ENCODE assay signal across 8 cellular contexts in genomic region chr19:24032651-24033050, GRCh38. TPM values are rescaled to one million over a fixed set of nuclear protein-coding genes. Genes with fewer than 3 reads are reported as not detected.
DNase-seq lines count a peak whose midpoint lies in the region; ATAC-seq and TF ChIP-seq lines count a peak whose summit lies in the region.

No MANE protein-coding gene starts in this region.

- no peak for TF ChIP-seq CTCF in liver (IDR thresholded peaks at IDR 0.05; ENCODE audit: low read depth, low read length, missing input control)
- TF ChIP-seq CTCF in thyroid gland (IDR thresholded peaks at IDR 0.05), result no peak

- no peak for TF ChIP-seq RAD21 in liver (IDR thresholded peaks at IDR 0.05)

- H3K36me3 ChIP-seq in liver (ENCODE audit: control insufficient read depth in 4 of 4, insufficient read depth in 3 of 4, low read depth in 1 of 4, low read length in 3 of 4) (peaks cover 0 to 4% (median 0%) of the 10 kb centered on the region in 4 donors), thyroid gland (peaks cover 5 to 7% of the 10 kb centered on the region in 2 donors)

- DNase-seq in activated naive CD4-positive, alpha-beta T cell treated with anti-CD3 and anti-CD28 coated beads, Interleukin-2, amount 10 ng/mL, durations not matched to agents 7 days and 5 days, result no peak
- no peak for DNase-seq in activated naive CD4-positive, alpha-beta T cell (lab: John Stamatoyannopoulos, UW)
- no peak for DNase-seq in activated naive CD8-positive, alpha-beta T cell treated with anti-CD3 and anti-CD28 coated beads, Interleukin-2, amount 10 ng/mL, durations not matched to agents 7 days and 5 days
- DNase-seq in thyroid gland, result peak in 1 of 2 donors; percentile 15
- no peak for DNase-seq in activated gamma-delta T cell (lab: John Stamatoyannopoulos, UW)
- DNase-seq in GOT3 (lab: John Stamatoyannopoulos, UW), result no peak

- H3K4me3 ChIP-seq in liver (ENCODE audit: low read depth in 1 of 3, low read length in 3 of 3), result no peak overlapping the region
- peak overlapping the region in 2 of 3 donors; percentile 53 to 71 for H3K4me3 ChIP-seq in thyroid gland (replicated peaks in 1 of 3)

- H3K4me1 ChIP-seq in liver (ENCODE audit: control insufficient read depth in 4 of 4, insufficient read depth in 4 of 4, low read length in 3 of 4) (peaks cover 2 to 21% (median 12%) of the 10 kb centered on the region in 4 donors), thyroid gland (peaks cover 17 to 32% of the 10 kb centered on the region in 2 donors)

- peaks cover 34% of the 10 kb centered on the region for H3K4me1 Mint-ChIP-seq in activated naive CD4-positive, alpha-beta T cell treated with anti-CD3 and anti-CD28 coated beads, Interleukin-2, amount 10 ng/mL, durations not matched to agents 7 days and 5 days
- H3K4me1 Mint-ChIP-seq in activated naive CD8-positive, alpha-beta T cell treated with anti-CD3 and anti-CD28 coated beads, Interleukin-2, amount 10 ng/mL, durations not matched to agents 7 days and 5 days, result peaks cover 20% of the 10 kb centered on the region

- CTCF ChIA-PET in activated naive CD4-positive, alpha-beta T cell treated with anti-CD3 and anti-CD28 coated beads, Interleukin-2, amount 10 ng/mL, durations not matched to agents 7 days and 5 days (lab: Charles Lee), result interaction anchor here (0.6 to 0.7 kb wide), 2 partner anchors 15 to 274 kb away, joined by 3 to 4 read pairs; partner anchors contain the start of gene ZNF681

- peaks cover 28% of the 10 kb centered on the region for H3K36me3 Mint-ChIP-seq in activated naive CD4-positive, alpha-beta T cell treated with anti-CD3 and anti-CD28 coated beads, Interleukin-2, amount 10 ng/mL, durations not matched to agents 7 days and 5 days
- H3K36me3 Mint-ChIP-seq in activated naive CD8-positive, alpha-beta T cell treated with anti-CD3 and anti-CD28 coated beads, Interleukin-2, amount 10 ng/mL, durations not matched to agents 7 days and 5 days, result peaks cover 22% of the 10 kb centered on the region

- no peaks in the 10 kb centered on the region for H3K27me3 Mint-ChIP-seq in activated naive CD4-positive, alpha-beta T cell treated with anti-CD3 and anti-CD28 coated beads, Interleukin-2, amount 10 ng/mL, durations not matched to agents 7 days and 5 days
- H3K27me3 Mint-ChIP-seq in activated naive CD8-positive, alpha-beta T cell treated with anti-CD3 and anti-CD28 coated beads, Interleukin-2, amount 10 ng/mL, durations not matched to agents 7 days and 5 days, result no peaks in the 10 kb centered on the region

- H3K27me3 ChIP-seq in liver (ENCODE audit: control insufficient read depth in 4 of 4, insufficient read depth in 4 of 4, low read length in 3 of 4) (no peaks in the 10 kb centered on the region), thyroid gland (no peaks in the 10 kb centered on the region)

- H3K9me3 ChIP-seq in liver (ENCODE audit: control insufficient read depth in 4 of 4, low read length in 3 of 4) (no peaks in the 10 kb centered on the region), thyroid gland (no peaks in the 10 kb centered on the region)

- intact Hi-C loops in thyroid gland (cut with DNase I), result no loop called here

- no peak overlapping the region for H3K9ac ChIP-seq in liver (ENCODE audit: low read depth in 1 of 2, low read length in 2 of 2)

- H3K4me3 Mint-ChIP-seq in activated naive CD4-positive, alpha-beta T cell treated with anti-CD3 and anti-CD28 coated beads, Interleukin-2, amount 10 ng/mL, durations not matched to agents 7 days and 5 days, result peak overlapping the region; percentile 98
- peak overlapping the region; percentile 98 for H3K4me3 Mint-ChIP-seq in activated naive CD8-positive, alpha-beta T cell treated with anti-CD3 and anti-CD28 coated beads, Interleukin-2, amount 10 ng/mL, durations not matched to agents 7 days and 5 days

- H3K9me3 Mint-ChIP-seq in activated naive CD4-positive, alpha-beta T cell treated with anti-CD3 and anti-CD28 coated beads, Interleukin-2, amount 10 ng/mL, durations not matched to agents 7 days and 5 days, result peaks cover 14% of the 10 kb centered on the region
- H3K9me3 Mint-ChIP-seq in activated naive CD8-positive, alpha-beta T cell treated with anti-CD3 and anti-CD28 coated beads, Interleukin-2, amount 10 ng/mL, durations not matched to agents 7 days and 5 days, result peaks cover 6% of the 10 kb centered on the region

- H3K27ac ChIP-seq in liver (ENCODE audit: low read depth in 1 of 2, low read length in 2 of 2) (peak overlapping the region; percentile 94 to 100), thyroid gland (peak overlapping the region; percentile 93 to 98 (median 96))

- no peak for ATAC-seq in activated naive CD8-positive, alpha-beta T cell treated with anti-CD3 and anti-CD28 coated beads, Interleukin-2, amount 10 ng/mL, durations not matched to agents 7 days and 5 days (ENCODE audit: low read depth)
- no peak for ATAC-seq in HG02610 (IDR thresholded peaks at IDR 0.05; ENCODE audit: unreplicated experiment)

- WGBS in liver, result 79% methylated on average over 15 of the region's 15 CpGs
- 76 to 77% methylated on average over 15 of the region's 15 CpGs for WGBS in thyroid gland, 2 donors

- POLR2A ChIA-PET in activated naive CD8-positive, alpha-beta T cell treated with anti-CD3 and anti-CD28 coated beads, Interleukin-2, amount 10 ng/mL, durations not matched to agents 7 days and 5 days (lab: Charles Lee), result interaction anchor here (0.7 to 2.8 kb wide), 7 partner anchors 13 to 758 kb away, joined by 3 to 30 read pairs (median 4); partner anchors contain the start of genes ZNF254, ZNF675, ZNF681 and ZNF726

- H3K27ac Mint-ChIP-seq in activated naive CD4-positive, alpha-beta T cell treated with anti-CD3 and anti-CD28 coated beads, Interleukin-2, amount 10 ng/mL, durations not matched to agents 7 days and 5 days, result peak overlapping the region; percentile 99
- H3K27ac Mint-ChIP-seq in activated naive CD8-positive, alpha-beta T cell treated with anti-CD3 and anti-CD28 coated beads, Interleukin-2, amount 10 ng/mL, durations not matched to agents 7 days and 5 days, result peak overlapping the region; percentile 98

- TF ChIP-seq POLR2A in thyroid gland (IDR thresholded peaks at IDR 0.05), result no peak

TF ChIP-seq in liver, 16 proteins besides CTCF, POLR2A, EP300 and RAD21:
- no peak for TF ChIP-seq JUND (IDR thresholded peaks at IDR 0.05)

RNA-seq across cellular contexts. Expression of gene ZNF254, which starts 54.3 kb away (rescaled TPM):
- 10 to 100 TPM; 17.5 to 19.0 TPM for total RNA-seq in activated naive CD8-positive, alpha-beta T cell treated with anti-CD3 and anti-CD28 coated beads, Interleukin-2, amount 10 ng/mL, durations not matched to agents 7 days and 5 days
- total RNA-seq in liver (1 to 10 TPM; 8.4 to 9.0 TPM), thyroid gland (10 to 100 TPM; 61.1 to 85.4 (median 64.9) TPM)
- 1 to 10 TPM; 2.4 to 3.4 TPM for polyA plus RNA-seq in liver

Comparison
In these comparisons a context has a peak if more than half of its experiments do, and no peak if none do; other contexts are left out.
1. H3K4me3 ChIP-seq: peak in thyroid gland (2 of 3); none in liver (0 of 3).